In the genomic region with DNA sequence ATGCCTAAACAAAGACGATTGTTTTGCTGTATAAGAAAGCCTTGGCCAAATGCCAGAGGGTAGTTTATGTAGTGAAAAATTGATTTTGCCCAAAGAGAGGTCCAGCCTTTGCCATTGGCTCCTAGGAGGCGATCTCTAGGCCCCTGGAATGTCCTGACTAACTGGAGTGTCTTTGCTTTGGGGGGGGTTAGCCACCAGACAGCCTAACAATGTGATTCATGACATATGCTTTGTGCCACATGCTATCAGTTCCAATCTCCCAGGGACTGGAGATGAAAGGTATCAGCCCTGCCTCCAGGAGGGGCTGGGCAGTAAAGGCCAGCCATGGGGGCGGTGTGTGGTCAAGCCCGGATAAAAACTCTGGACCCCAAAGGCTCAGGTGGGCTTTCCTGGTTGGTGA, we compare ENCODE assay signal across 2 cellular contexts.
TF ChIP-seq lines count a peak whose summit lies in the region.

No MANE protein-coding gene starts in this region.

TF ChIP-seq in HEK293, 187 proteins besides CTCF, POLR2A, EP300 and RAD21:
- TF ChIP-seq ZFP41 (tag by site-specific recombination; IDR thresholded peaks at IDR 0.05; ENCODE audit: borderline replicate concordance) (no peak), GLIS1 (tag by site-specific recombination; IDR thresholded peaks at IDR 0.05) (peak; percentile 80)

TF ChIP-seq in K562, 482 proteins besides CTCF, POLR2A, EP300 and RAD21:
- TF ChIP-seq U2AF1 (optimal IDR thresholded peaks at IDR 0.05; ENCODE audit: low read depth, low read length) (no peak), RBBP5 (IDR thresholded peaks at IDR 0.05; ENCODE audit: borderline replicate concordance, insufficient read depth, low read length, poor library complexity, severe bottlenecking) (no peak), MTA2 (IDR thresholded peaks at IDR 0.05; ENCODE audit: low read depth) (no peak), NFIC (IDR thresholded peaks at IDR 0.05) (peak; percentile 83), TBL1XR1 (IDR thresholded peaks at IDR 0.05; ENCODE audit: low read length in 2 of 2) (no peak), ZNF436 (CRISPR knock-in tag; IDR thresholded peaks at IDR 0.05) (no peak), GATA2 (CRISPR knock-in tag; IDR thresholded peaks at IDR 0.05) (peak; percentile 32; the same call in 1 of the 2 replicates), CHD1 (IDR thresholded peaks at IDR 0.05; ENCODE audit: low read length) (no peak), GABPB2 (CRISPR knock-in tag; conservative IDR thresholded peaks at IDR 0.05) (no peak), BRF2 (IDR thresholded peaks at IDR 0.05; ENCODE audit: borderline replicate concordance, insufficient read depth, insufficient read length) (no peak), ETV1 (tag; conservative IDR thresholded peaks at IDR 0.05; ENCODE audit: low read depth) (no peak), ZNF79 (CRISPR knock-in tag; IDR thresholded peaks at IDR 0.05; ENCODE audit: low read depth) (no peak), SFPQ (IDR thresholded peaks at IDR 0.05; ENCODE audit: low read depth, low read length) (no peak), YY1 (IDR thresholded peaks at IDR 0.05; ENCODE audit: borderline replicate concordance in 1 of 3, control insufficient read depth in 1 of 3, extremely low read depth in 1 of 3, insufficient read depth in 3 of 3, insufficient read length in 1 of 3, insufficient replicate concordance in 2 of 3, low read depth in 1 of 3, low read length in 2 of 3) (no peak), DMBX1 (CRISPR knock-in tag; IDR thresholded peaks at IDR 0.05; ENCODE audit: borderline replicate concordance) (no peak), PML (IDR thresholded peaks at IDR 0.05; ENCODE audit: low read length) (no peak), ARNT (IDR thresholded peaks at IDR 0.05) (no peak), ZNF707 (CRISPR knock-in tag; conservative IDR thresholded peaks at IDR 0.05) (no peak), MEIS2 (IDR thresholded peaks at IDR 0.05; ENCODE audit: partially characterized antibody) (peak; percentile 36), CBFA2T3 (IDR thresholded peaks at IDR 0.05) (0 out of 2 replicates have a peak, but pooled peaks have one; percentile 7)
- TF ChIP-seq, protein P1, sequence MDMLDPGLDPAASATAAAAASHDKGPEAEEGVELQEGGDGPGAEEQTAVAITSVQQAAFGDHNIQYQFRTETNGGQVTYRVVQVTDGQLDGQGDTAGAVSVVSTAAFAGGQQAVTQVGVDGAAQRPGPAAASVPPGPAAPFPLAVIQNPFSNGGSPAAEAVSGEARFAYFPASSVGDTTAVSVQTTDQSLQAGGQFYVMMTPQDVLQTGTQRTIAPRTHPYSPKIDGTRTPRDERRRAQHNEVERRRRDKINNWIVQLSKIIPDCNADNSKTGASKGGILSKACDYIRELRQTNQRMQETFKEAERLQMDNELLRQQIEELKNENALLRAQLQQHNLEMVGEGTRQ (CRISPR knock-in tag; IDR thresholded peaks at IDR 0.05), result no peak
- TF ChIP-seq, protein P2, sequence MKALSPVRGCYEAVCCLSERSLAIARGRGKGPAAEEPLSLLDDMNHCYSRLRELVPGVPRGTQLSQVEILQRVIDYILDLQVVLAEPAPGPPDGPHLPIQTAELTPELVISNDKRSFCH (CRISPR knock-in tag; IDR thresholded peaks at IDR 0.05), result no peak
- TF ChIP-seq, protein P2 (tag; IDR thresholded peaks at IDR 0.05), result no peak
TF ChIP-seq in K562: peak in this region for 4.
